Comparison of ENCODE assay signal across 8 cellular contexts in the genomic region with DNA sequence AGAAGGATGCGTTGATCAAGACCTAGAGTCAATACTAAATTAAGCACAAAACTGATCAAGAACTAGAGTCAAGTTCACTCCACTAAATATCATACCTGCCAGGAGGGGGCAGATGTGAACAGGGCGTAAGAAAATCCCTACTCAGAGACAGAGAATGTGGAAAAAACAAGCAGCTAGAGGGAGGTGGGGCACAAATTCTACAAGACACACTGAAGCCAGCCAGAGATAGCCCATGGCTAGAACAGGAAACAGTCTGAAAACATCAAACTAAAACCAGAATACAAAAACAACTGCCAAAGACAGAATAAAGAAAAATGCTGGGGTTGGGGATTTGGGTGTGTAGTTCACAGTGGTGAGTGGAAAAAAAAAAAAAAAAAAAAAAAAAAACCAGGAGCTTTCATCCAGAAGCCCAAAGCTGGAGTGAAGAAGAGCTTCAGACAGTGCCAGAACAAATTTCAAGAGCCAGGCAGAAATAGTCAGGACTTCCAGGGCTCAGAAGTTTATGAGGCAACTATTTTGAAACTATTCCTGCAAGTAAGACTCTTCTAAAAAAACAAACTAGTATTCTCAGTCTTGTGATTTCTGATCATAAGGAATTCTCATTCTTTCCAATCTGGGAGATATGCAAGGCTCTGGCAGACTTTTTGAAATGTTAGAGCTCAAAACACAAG.
DNase-seq lines count a peak whose midpoint lies in the region; ATAC-seq and TF ChIP-seq lines count a peak whose summit lies in the region.

No MANE protein-coding gene starts in this region.

- no peak for TF ChIP-seq POLR2A in suprapubic skin (IDR thresholded peaks at IDR 0.05)

- H3K4me3 ChIP-seq in dorsolateral prefrontal cortex (no peak overlapping the region), mucosa of descending colon (no peak overlapping the region), suprapubic skin (no peak overlapping the region)

- WGBS in suprapubic skin = 26% methylated on average over 2 of the region's 2 CpGs

- no peaks in the 10 kb centered on the region for H3K9me3 ChIP-seq in mucosa of descending colon
- no peaks in the 10 kb centered on the region for H3K9me3 ChIP-seq in suprapubic skin

- peak; percentile 69 for DNase-seq in activated effector memory CD4-positive, alpha-beta T cell treated with anti-CD3 and anti-CD28 coated beads, Interleukin-2, amount 50 U/mL, for 16 hours
- DNase-seq in activated effector memory CD4-positive, alpha-beta T cell treated with Interleukin-2 at 50 U/mL for 16 hours = no peak
- DNase-seq in NCI-H1694 (lab: John Stamatoyannopoulos, UW) (peak; percentile 20), T-helper 2 cell (peak in 3 of 5 experiments; percentile 3 to 85 (median 7)), dorsolateral prefrontal cortex (no peak), mucosa of descending colon (peak in 2 of 3 donors; percentile 24 to 89), suprapubic skin (ENCODE audit: low spot score in 2 of 2) (no peak)

- H3K27ac ChIP-seq in dorsolateral prefrontal cortex (peak overlapping the region in 1 of 59 donors; percentile 30), suprapubic skin (peak overlapping the region; percentile 83)

- ATAC-seq in HG02678 (IDR thresholded peaks at IDR 0.05; ENCODE audit: unreplicated experiment) (peak; percentile 84), mucosa of descending colon (peak; percentile 95)

- TF ChIP-seq EP300 in suprapubic skin (IDR thresholded peaks at IDR 0.05) = no peak

- H3K27me3 ChIP-seq in dorsolateral prefrontal cortex = peaks cover 0 to 6% (median 0%) of the 10 kb centered on the region in 45 donors
- H3K27me3 ChIP-seq in suprapubic skin = no peaks in the 10 kb centered on the region

- H3K36me3 ChIP-seq in mucosa of descending colon (ENCODE audit: low read depth) (no peaks in the 10 kb centered on the region), suprapubic skin (no peaks in the 10 kb centered on the region)

- H3K4me1 ChIP-seq in mucosa of descending colon (ENCODE audit: low read depth) = no peaks in the 10 kb centered on the region
- H3K4me1 ChIP-seq in suprapubic skin = peaks cover 16% of the 10 kb centered on the region

- intact Hi-C loops in dorsolateral prefrontal cortex (cut with DNase I) (no loop called here), mucosa of descending colon (cut with DNase I, micrococcal nuclease) (loop anchor here in 1 of 2 donors (2.0 to 10.0 kb wide), 2 partner anchors 112 to 194 kb away; no protein-coding TSS in a partner anchor)

- TF ChIP-seq CTCF in dorsolateral prefrontal cortex (IDR thresholded peaks at IDR 0.05 in 54 of 56, conservative IDR thresholded peaks at IDR 0.05 in 2 of 56; ENCODE audit: low read depth in 1 of 56, partially characterized antibody in 56 of 56) = peak in 46 of 56 donors; percentile 12 to 65 (median 34)
- TF ChIP-seq CTCF in mucosa of descending colon (IDR thresholded peaks at IDR 0.05) = peak; percentile 19
- peak; percentile 48 to 64 for TF ChIP-seq CTCF in suprapubic skin (IDR thresholded peaks at IDR 0.05)

Comparison
In these comparisons a context has a peak if more than half of its experiments do, and no peak if none do; other contexts are left out.
1. DNase-seq: peak in activated effector memory CD4-positive, alpha-beta T cell treated with anti-CD3 and anti-CD28 coated beads, Interleukin-2, amount 50 U/mL, for 16 hours (single experiment), NCI-H1694 (single experiment), T-helper 2 cell (3 of 5) and mucosa of descending colon (2 of 3); none in activated effector memory CD4-positive, alpha-beta T cell treated with Interleukin-2 at 50 U/mL for 16 hours (single experiment), dorsolateral prefrontal cortex (0 of 10) and suprapubic skin (0 of 2).
2. Peak in every context shown above with its lines, with median percentiles within 50 percentile points of each other: CTCF ChIP-seq.